40 cellular contexts compared by ENCODE assay signal in the genomic region with DNA sequence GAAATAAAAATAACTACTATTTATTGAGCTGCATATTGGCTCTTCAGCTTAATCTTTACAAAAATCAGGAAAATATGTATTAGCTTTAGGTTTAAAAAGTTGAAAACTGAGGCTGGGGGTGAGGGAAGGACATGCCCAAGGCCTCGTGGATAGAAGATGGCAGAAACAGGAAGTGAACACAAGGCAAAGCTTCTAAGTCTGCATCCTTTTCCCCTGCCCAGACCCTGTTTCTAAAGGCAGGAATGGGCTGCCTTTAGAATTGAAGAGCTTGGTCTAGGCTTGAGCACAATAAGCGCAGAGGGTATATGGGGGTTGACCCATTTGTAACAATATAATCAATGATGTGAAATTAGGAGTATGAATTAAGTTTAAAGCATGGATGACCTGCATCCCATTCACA. TPM values are rescaled to one million over a fixed set of nuclear protein-coding genes. Genes with fewer than 3 reads are reported as not detected.
"Had no signal": no experiment of that assay in that cellular context is flagged by ENCODE, and none has a peak within 500 bp of the region (broad histone marks: within the 10 kb centered on the region; RNA-seq: fewer than 3 reads in every experiment).

No MANE protein-coding gene starts in this region.

- H3K4me3 Mint-ChIP-seq: activated B cell treated with CpG ODN at 0.5 μM for 24 hours; activated CD4-positive, alpha-beta memory T cell treated with anti-CD3 and anti-CD28 coated beads for 36 hours; activated CD4-positive, alpha-beta T cell treated with anti-CD3 and anti-CD28 coated beads, Interleukin-2, amount 10 ng/mL, durations not matched to agents 24 days and 14 days; activated CD8-positive, alpha-beta T cell treated with anti-CD3 and anti-CD28 coated beads for 36 hours; activated naive CD4-positive, alpha-beta T cell treated with anti-CD3 and anti-CD28 coated beads for 36 hours; activated naive CD8-positive, alpha-beta T cell treated with anti-CD3 and anti-CD28 coated beads, Interleukin-2, amount 10 ng/mL, durations not matched to agents 7 days and 5 days; activated naive CD8-positive, alpha-beta T cell treated with anti-CD3 and anti-CD28 coated beads, Interleukin-2, amount 50 U/mL, for 24 hours; activated T-cell treated with anti-CD3 and anti-CD28 coated beads, Interleukin-2, amount 50 U/mL, for 4 hours; activated T-cell treated with anti-CD3 and anti-CD28 coated beads, Interleukin-2, amount 50 U/mL, for 72 hours; activated T-helper 1 cell treated with anti-CD3 and anti-CD28 coated beads, Interleukin-12 subunit alpha, Interleukin-12 subunit beta, Interleukin-2, Interleukin-4 antibody, amounts not matched to agents 30 ng/mL and 10 ng/mL and 1 ng/mL, durations not matched to agents 14 hours and 24 hours and 36 hours; activated T-helper 17 cell treated with anti-CD3 and anti-CD28 coated beads, Interleukin-2, amount 50 U/mL, for 72 hours; brain; central memory CD8-positive, alpha-beta T cell; T-helper 1 cell treated with Interleukin-12 subunit alpha and Interleukin-12 subunit beta and Interleukin-4 antibody, amounts not matched to agents 30 μg/mL and 1 μg/mL, for 36 hours; T-helper 2 cell treated with Interferon-gamma antibody and Interleukin-4, amounts not matched to agents 5 μg/mL and 100 μg/mL, for 36 hours had no signal

- H3K27ac Mint-ChIP-seq: activated B cell treated with CpG ODN at 0.5 μM for 24 hours; activated CD4-positive, alpha-beta memory T cell treated with anti-CD3 and anti-CD28 coated beads for 36 hours; activated CD4-positive, alpha-beta T cell treated with anti-CD3 and anti-CD28 coated beads, Interleukin-2, amount 10 ng/mL, durations not matched to agents 24 days and 14 days; activated CD8-positive, alpha-beta T cell treated with anti-CD3 and anti-CD28 coated beads for 36 hours; activated naive CD4-positive, alpha-beta T cell treated with anti-CD3 and anti-CD28 coated beads for 36 hours; activated naive CD4-positive, alpha-beta T cell treated with anti-CD3 and anti-CD28 coated beads, Interleukin-2, amount 50 U/mL, for 72 hours; activated naive CD8-positive, alpha-beta T cell treated with anti-CD3 and anti-CD28 coated beads, Interleukin-2, amount 10 ng/mL, durations not matched to agents 7 days and 5 days; activated naive CD8-positive, alpha-beta T cell treated with anti-CD3 and anti-CD28 coated beads, Interleukin-2, amount 50 U/mL, for 24 hours; activated T-cell treated with anti-CD3 and anti-CD28 coated beads, Interleukin-2, amount 50 U/mL, for 72 hours; activated T-helper 1 cell treated with anti-CD3 and anti-CD28 coated beads, Interleukin-12 subunit alpha, Interleukin-12 subunit beta, Interleukin-2, Interleukin-4 antibody, amounts not matched to agents 30 ng/mL and 10 ng/mL and 1 ng/mL, durations not matched to agents 14 hours and 24 hours and 36 hours; activated T-helper 17 cell treated with anti-CD3 and anti-CD28 coated beads, Interleukin-2, amount 50 U/mL, for 72 hours; brain; T-helper 1 cell treated with Interleukin-12 subunit alpha and Interleukin-12 subunit beta and Interleukin-4 antibody, amounts not matched to agents 30 μg/mL and 1 μg/mL, for 36 hours; T-helper 2 cell treated with Interferon-gamma antibody and Interleukin-4, amounts not matched to agents 5 μg/mL and 100 μg/mL, for 36 hours had no signal

- H3K36me3 Mint-ChIP-seq: activated CD4-positive, alpha-beta memory T cell treated with anti-CD3 and anti-CD28 coated beads for 36 hours; activated naive CD4-positive, alpha-beta T cell treated with anti-CD3 and anti-CD28 coated beads, Interleukin-2, amount 50 U/mL, for 72 hours; activated naive CD8-positive, alpha-beta T cell treated with anti-CD3 and anti-CD28 coated beads, Interleukin-2, amount 10 ng/mL, durations not matched to agents 7 days and 5 days; brain had no signal

- FAIRE-seq: bronchial epithelial cell, TTC549 had no signal

- DNase-seq: activated B cell treated with CpG ODN at 0.5 μM for 24 hours; activated CD4-positive, alpha-beta memory T cell treated with anti-CD3 and anti-CD28 coated beads for 36 hours; activated CD4-positive, alpha-beta T cell treated with anti-CD3 and anti-CD28 coated beads for 4 hours; activated CD4-positive, alpha-beta T cell treated with anti-CD3 and anti-CD28 coated beads, Interleukin-2, amount 10 ng/mL, durations not matched to agents 24 days and 14 days; activated CD4-positive, alpha-beta T cell treated with anti-CD3 and anti-CD28 coated beads, Interleukin-2, amount 50 U/mL, for 1 hour; activated CD4-positive, alpha-beta T cell treated with anti-CD3 and anti-CD28 coated beads, Interleukin-2, amount 50 U/mL, for 4 hours; activated CD4-positive, CD25-positive, alpha-beta regulatory T cell treated with anti-CD3 and anti-CD28 coated beads, Interleukin-2, amount 50 U/mL, for 72 hours; activated CD8-positive, alpha-beta memory T cell treated with anti-CD3 and anti-CD28 coated beads, Interleukin-2, amount 50 U/mL, for 4 hours; activated CD8-positive, alpha-beta T cell treated with anti-CD3 and anti-CD28 coated beads for 36 hours; activated effector memory CD4-positive, alpha-beta T cell treated with anti-CD3 and anti-CD28 coated beads, Interleukin-2, amount 50 U/mL, for 16 hours; activated gamma-delta T cell treated with Interleukin-2 at 50 U/mL for 16 hours; activated naive CD4-positive, alpha-beta T cell; activated naive CD4-positive, alpha-beta T cell treated with anti-CD3 and anti-CD28 coated beads for 36 hours; activated naive CD4-positive, alpha-beta T cell treated with anti-CD3 and anti-CD28 coated beads, Interleukin-2, amount 50 U/mL, for 16 hours; activated naive CD8-positive, alpha-beta T cell treated with anti-CD3 and anti-CD28 coated beads, Interleukin-2, amount 10 ng/mL, durations not matched to agents 7 days and 5 days; activated naive CD8-positive, alpha-beta T cell treated with anti-CD3 and anti-CD28 coated beads, Interleukin-2, amount 50 U/mL, for 24 hours; activated T-cell treated with anti-CD3 and anti-CD28 coated beads for 4 hours; activated T-cell treated with anti-CD3 and anti-CD28 coated beads, Interleukin-2, amount 50 U/mL, for 1 hour; activated T-cell treated with anti-CD3 and anti-CD28 coated beads, Interleukin-2, amount 50 U/mL, for 4 hours; activated T-cell treated with anti-CD3 and anti-CD28 coated beads, Interleukin-2, amount 50 U/mL, for 72 hours; amygdala; anterior cingulate cortex; caudate nucleus; cerebellar nuclear complex; T-helper 2 cell; T-helper 9 cell had no signal

- H3K27me3 ChIP-seq: ascending aorta, cardiac muscle cell had no signal

- H3K9me3 Mint-ChIP-seq: activated B cell treated with CpG ODN at 0.5 μM for 24 hours; activated CD4-positive, alpha-beta memory T cell treated with anti-CD3 and anti-CD28 coated beads for 36 hours; activated CD4-positive, alpha-beta T cell treated with anti-CD3 and anti-CD28 coated beads, Interleukin-2, amount 10 ng/mL, durations not matched to agents 24 days and 14 days; activated CD8-positive, alpha-beta T cell treated with anti-CD3 and anti-CD28 coated beads for 36 hours; activated naive CD4-positive, alpha-beta T cell treated with anti-CD3 and anti-CD28 coated beads for 36 hours; activated naive CD4-positive, alpha-beta T cell treated with anti-CD3 and anti-CD28 coated beads, Interleukin-2, amount 50 U/mL, for 72 hours; activated naive CD8-positive, alpha-beta T cell treated with anti-CD3 and anti-CD28 coated beads, Interleukin-2, amount 10 ng/mL, durations not matched to agents 7 days and 5 days; activated naive CD8-positive, alpha-beta T cell treated with anti-CD3 and anti-CD28 coated beads, Interleukin-2, amount 50 U/mL, for 24 hours; activated T-cell treated with anti-CD3 and anti-CD28 coated beads, Interleukin-2, amount 50 U/mL, for 4 hours; activated T-cell treated with anti-CD3 and anti-CD28 coated beads, Interleukin-2, amount 50 U/mL, for 72 hours; activated T-helper 1 cell treated with anti-CD3 and anti-CD28 coated beads, Interleukin-12 subunit alpha, Interleukin-12 subunit beta, Interleukin-2, Interleukin-4 antibody, amounts not matched to agents 30 ng/mL and 10 ng/mL and 1 ng/mL, durations not matched to agents 14 hours and 24 hours and 36 hours; activated T-helper 17 cell treated with anti-CD3 and anti-CD28 coated beads, Interleukin-2, amount 50 U/mL, for 72 hours; brain; central memory CD8-positive, alpha-beta T cell; T-helper 1 cell treated with Interleukin-12 subunit alpha and Interleukin-12 subunit beta and Interleukin-4 antibody, amounts not matched to agents 30 μg/mL and 1 μg/mL, for 36 hours; T-helper 2 cell treated with Interferon-gamma antibody and Interleukin-4, amounts not matched to agents 5 μg/mL and 100 μg/mL, for 36 hours had no signal

- H3K27me3 Mint-ChIP-seq: brain; central memory CD8-positive, alpha-beta T cell had no signal

- ATAC-seq: activated CD8-positive, alpha-beta T cell treated with anti-CD3 and anti-CD28 coated beads for 36 hours; activated naive CD4-positive, alpha-beta T cell treated with anti-CD3 and anti-CD28 coated beads, Interleukin-2, amount 50 U/mL, for 72 hours; activated naive CD8-positive, alpha-beta T cell treated with anti-CD3 and anti-CD28 coated beads, Interleukin-2, amount 50 U/mL, for 24 hours; activated T-cell treated with anti-CD3 and anti-CD28 coated beads, Interleukin-2, amount 50 U/mL, for 4 hours; activated T-cell treated with anti-CD3 and anti-CD28 coated beads, Interleukin-2, amount 50 U/mL, for 72 hours; activated T-helper 17 cell treated with anti-CD3 and anti-CD28 coated beads, Interleukin-2, amount 50 U/mL, for 72 hours had no signal

- H3K4me1 ChIP-seq: ascending aorta had no signal

- H3K4me3 ChIP-seq: ascending aorta, cardiac muscle cell had no signal

- H3K4me1 Mint-ChIP-seq: activated B cell treated with CpG ODN at 0.5 μM for 24 hours; activated CD4-positive, alpha-beta T cell treated with anti-CD3 and anti-CD28 coated beads, Interleukin-2, amount 10 ng/mL, durations not matched to agents 24 days and 14 days; activated naive CD8-positive, alpha-beta T cell treated with anti-CD3 and anti-CD28 coated beads, Interleukin-2, amount 10 ng/mL, durations not matched to agents 7 days and 5 days; activated naive CD8-positive, alpha-beta T cell treated with anti-CD3 and anti-CD28 coated beads, Interleukin-2, amount 50 U/mL, for 24 hours; activated T-helper 17 cell treated with anti-CD3 and anti-CD28 coated beads, Interleukin-2, amount 50 U/mL, for 72 hours; brain; central memory CD8-positive, alpha-beta T cell had no signal

- H3K36me3 ChIP-seq: ascending aorta, cardiac muscle cell had no signal

- H3K9me3 ChIP-seq: ascending aorta had no signal

- H3K27ac ChIP-seq: ascending aorta, cardiac muscle cell, VCaP had no signal

RNA-seq across cellular contexts. Expression of a gene that starts 6.1 kb away (rescaled TPM):
- total RNA-seq: activated B cell treated with CpG ODN at 0.5 μM for 24 hours; activated CD4-positive, alpha-beta memory T cell treated with anti-CD3 and anti-CD28 coated beads for 36 hours; activated CD4-positive, alpha-beta T cell treated with anti-CD3 and anti-CD28 coated beads, Interleukin-2, amount 10 ng/mL, durations not matched to agents 24 days and 14 days; activated CD8-positive, alpha-beta memory T cell treated with anti-CD3 and anti-CD28 coated beads for 36 hours; activated CD8-positive, alpha-beta T cell treated with anti-CD3 and anti-CD28 coated beads for 36 hours; activated naive CD4-positive, alpha-beta T cell treated with anti-CD3 and anti-CD28 coated beads for 36 hours; activated naive CD4-positive, alpha-beta T cell treated with anti-CD3 and anti-CD28 coated beads, Interleukin-2, amount 50 U/mL, for 72 hours; activated naive CD8-positive, alpha-beta T cell treated with anti-CD3 and anti-CD28 coated beads, Interleukin-2, amount 10 ng/mL, durations not matched to agents 7 days and 5 days; activated T-cell treated with anti-CD3 and anti-CD28 coated beads, Interleukin-2, amount 50 U/mL, for 72 hours; activated T-helper 1 cell treated with anti-CD3 and anti-CD28 coated beads, Interleukin-12 subunit alpha, Interleukin-12 subunit beta, Interleukin-2, Interleukin-4 antibody, amounts not matched to agents 30 ng/mL and 10 ng/mL and 1 ng/mL, durations not matched to agents 14 hours and 24 hours and 36 hours; activated T-helper 17 cell treated with anti-CD3 and anti-CD28 coated beads, Interleukin-2, amount 50 U/mL, for 72 hours; bronchial epithelial cell; cardiac muscle cell; chondrocyte had no signal
